12 cellular contexts compared by ENCODE assay signal in the genomic region with DNA sequence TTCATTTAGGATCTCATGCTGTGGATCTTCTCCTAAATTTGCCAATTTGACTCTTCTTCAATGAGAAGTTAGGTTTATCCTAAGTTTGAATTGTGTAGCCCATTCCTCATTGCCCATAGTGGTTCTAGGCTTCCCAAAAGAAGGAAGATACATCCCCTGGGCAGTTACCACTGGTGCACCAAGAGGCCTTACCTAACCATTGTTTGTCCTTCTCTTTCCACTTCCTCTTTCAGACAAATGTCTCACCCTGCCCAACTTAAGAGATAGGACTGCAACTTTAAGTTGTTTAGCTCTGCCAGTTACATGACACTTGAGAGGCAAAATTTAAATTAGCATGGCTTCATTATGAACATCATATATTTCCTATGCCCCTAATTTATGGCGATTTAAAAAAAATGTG.
"Had no signal": no experiment of that assay in that cellular context is flagged by ENCODE, and none has a peak within 500 bp of the region (broad histone marks: within the 10 kb centered on the region; RNA-seq: fewer than 3 reads in every experiment).

No MANE protein-coding gene starts in this region.

- ATAC-seq: activated CD8-positive, alpha-beta T cell treated with anti-CD3 and anti-CD28 coated beads, Interleukin-2, amount 10 ng/mL, durations not matched to agents 7 days and 5 days; activated T-helper 17 cell treated with anti-CD3 and anti-CD28 coated beads, Interleukin-2, amount 50 U/mL, for 72 hours; left cardiac atrium; stimulated activated naive CD8-positive, alpha-beta T cell treated with anti-CD3 and anti-CD28 coated beads, Interleukin-15, amount 100 ng/mL, for 72 hours had no signal

- FAIRE-seq: colon had no signal

- DNase-seq: activated CD4-positive, alpha-beta T cell treated with anti-CD3 and anti-CD28 coated beads for 4 hours; activated CD8-positive, alpha-beta T cell treated with anti-CD3 and anti-CD28 coated beads, Interleukin-2, amount 10 ng/mL, durations not matched to agents 7 days and 5 days; activated naive CD4-positive, alpha-beta T cell treated with anti-CD3 and anti-CD28 coated beads, Interleukin-2, amount 10 ng/mL, durations not matched to agents 7 days and 5 days; effector CD8-positive, alpha-beta T cell; foreskin melanocyte; left cardiac atrium; naive B cell; stimulated activated CD4-positive, alpha-beta T cell treated with anti-CD3 and anti-CD28 coated beads, Interleukin-4, amount 100 ng/mL, for 1 hour; stimulated activated naive CD8-positive, alpha-beta T cell treated with anti-CD3 and anti-CD28 coated beads, Interleukin-15, amount 100 ng/mL, for 72 hours; testis had no signal
